8 cellular contexts compared by ENCODE assay signal in the genomic region with DNA sequence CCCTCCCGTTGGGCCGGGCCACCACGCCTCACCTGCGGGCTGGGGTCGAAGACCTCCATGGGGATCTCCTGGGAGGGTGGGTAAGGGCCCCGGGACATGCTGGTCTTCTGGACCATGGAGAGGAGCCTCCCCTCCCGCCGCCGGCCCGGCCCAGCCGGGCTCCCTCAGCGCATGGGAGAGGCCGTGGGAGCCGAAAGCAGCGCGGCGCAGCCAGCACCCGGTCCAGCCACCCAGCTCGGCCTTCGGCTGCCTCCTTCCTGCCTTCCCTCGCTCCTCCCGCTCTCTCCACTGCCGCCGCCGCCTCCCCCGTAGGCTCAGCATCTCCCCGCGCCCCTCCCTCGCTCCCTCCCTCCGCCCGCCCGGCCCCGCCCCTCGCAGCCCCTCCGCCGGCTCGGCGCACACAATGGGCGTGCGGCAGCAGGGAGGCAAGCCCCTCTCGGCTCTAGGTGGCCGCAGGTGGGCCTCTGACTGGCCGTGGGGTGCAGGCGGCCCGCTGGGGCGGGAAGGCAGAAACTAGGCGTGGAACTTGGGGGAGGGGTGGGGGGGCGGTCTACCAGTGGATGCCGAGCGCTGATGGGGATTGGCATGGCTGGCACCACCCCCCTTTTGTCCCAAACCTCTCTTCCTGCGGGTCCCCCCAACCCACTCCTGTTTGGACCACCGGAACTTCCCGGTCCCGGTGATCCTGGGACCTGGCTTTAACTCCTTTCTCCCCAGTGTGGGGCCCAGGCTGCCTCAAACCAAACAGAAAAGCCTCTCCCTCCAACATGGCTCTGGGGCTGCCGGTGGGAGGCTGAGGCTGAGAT. TPM values are rescaled to one million over a fixed set of nuclear protein-coding genes. Genes with fewer than 3 reads are reported as not detected.
A peak's percentile ranks its signal among the peaks of the same experiment; 100 is the strongest.
DNase-seq lines count a peak whose midpoint lies in the region; TF ChIP-seq lines count a peak whose summit lies in the region.

A gene (minus strand): TSS at position 290 of the 806 bp plus-strand sequence. CDS start 174 bp downstream, at position 116.

- peaks cover 3% of the 10 kb centered on the region for H3K36me3 Mint-ChIP-seq in IgD-negative memory B cell
- H3K36me3 Mint-ChIP-seq in neural crest cell (ENCODE audit: low read depth) = peaks cover 10% of the 10 kb centered on the region
- peaks cover 38% of the 10 kb centered on the region for H3K36me3 Mint-ChIP-seq in stimulated activated naive CD8-positive, alpha-beta T cell treated with anti-CD3 and anti-CD28 coated beads, Interleukin-15, Interleukin-2, amounts not matched to agents 100 ng/mL and 50 ng/mL, for 24 hours (ENCODE audit: low read depth)

- H3K4me3 Mint-ChIP-seq in IgD-negative memory B cell (peak within 1 kb of the TSS; percentile 75 to 95 (median 92)), neural crest cell (peak within 1 kb of the TSS; percentile 92)
- peak within 1 kb of the TSS; percentile 85 for H3K4me3 Mint-ChIP-seq in stimulated activated naive CD8-positive, alpha-beta T cell treated with anti-CD3 and anti-CD28 coated beads, Interleukin-15, Interleukin-2, amounts not matched to agents 100 ng/mL and 50 ng/mL, for 24 hours

- TF ChIP-seq POLR2A in Raji (IDR thresholded peaks at IDR 0.05; ENCODE audit: insufficient read depth, low read depth, low read length) = peak; percentile 92

- H3K27me3 Mint-ChIP-seq in IgD-negative memory B cell (no peaks in the 10 kb centered on the region), neural crest cell (ENCODE audit: low read depth) (no peaks in the 10 kb centered on the region)
- no peaks in the 10 kb centered on the region for H3K27me3 Mint-ChIP-seq in stimulated activated naive CD8-positive, alpha-beta T cell treated with anti-CD3 and anti-CD28 coated beads, Interleukin-15, Interleukin-2, amounts not matched to agents 100 ng/mL and 50 ng/mL, for 24 hours

- H3K4me3 ChIP-seq in fibroblast of villous mesenchyme (ENCODE audit: low read depth, low read length) = peak within 1 kb of the TSS; percentile 82

- H3K9me3 Mint-ChIP-seq in IgD-negative memory B cell (no peaks in the 10 kb centered on the region), neural crest cell (no peaks in the 10 kb centered on the region)
- no peaks in the 10 kb centered on the region for H3K9me3 Mint-ChIP-seq in stimulated activated naive CD8-positive, alpha-beta T cell treated with anti-CD3 and anti-CD28 coated beads, Interleukin-15, Interleukin-2, amounts not matched to agents 100 ng/mL and 50 ng/mL, for 24 hours

- peaks cover 20 to 36% (median 28%) of the 10 kb centered on the region in 3 donors for H3K4me1 Mint-ChIP-seq in IgD-negative memory B cell
- peaks cover 48% of the 10 kb centered on the region for H3K4me1 Mint-ChIP-seq in neural crest cell
- H3K4me1 Mint-ChIP-seq in stimulated activated naive CD8-positive, alpha-beta T cell treated with anti-CD3 and anti-CD28 coated beads, Interleukin-15, Interleukin-2, amounts not matched to agents 100 ng/mL and 50 ng/mL, for 24 hours (ENCODE audit: low read depth) = peaks cover 51% of the 10 kb centered on the region

- DNase-seq in DMS79 (lab: John Stamatoyannopoulos, UW) = peak; percentile 55
- peak; percentile 63 for DNase-seq in activated gamma-delta T cell (lab: John Stamatoyannopoulos, UW)
- DNase-seq in fibroblast of villous mesenchyme (ENCODE audit: low read depth) = peak; percentile 76
- DNase-seq in neural crest cell (ENCODE audit: low read depth, low spot score) = peak; percentile 75
- no peak for DNase-seq in MV-4-11 (lab: John Stamatoyannopoulos, UW)

- H3K27ac Mint-ChIP-seq in IgD-negative memory B cell = peak within 1 kb of the TSS in 2 of 3 donors; percentile 27 to 84
- no peak within 1 kb of the TSS for H3K27ac Mint-ChIP-seq in neural crest cell (ENCODE audit: unreplicated experiment)
- peak within 1 kb of the TSS; percentile 78 for H3K27ac Mint-ChIP-seq in stimulated activated naive CD8-positive, alpha-beta T cell treated with anti-CD3 and anti-CD28 coated beads, Interleukin-15, Interleukin-2, amounts not matched to agents 100 ng/mL and 50 ng/mL, for 24 hours

- TF ChIP-seq CTCF in fibroblast of villous mesenchyme (IDR thresholded peaks at IDR 0.05; ENCODE audit: insufficient read depth, low read depth, low read length) (no peak), neural crest cell (conservative IDR thresholded peaks at IDR 0.05) (no peak)

RNA-seq across cellular contexts. Expression of the gene that starts here (rescaled TPM):
- polyA plus RNA-seq in IgD-negative memory B cell = 0.45 TPM
- total RNA-seq in fibroblast of villous mesenchyme (7.7 and 7.8 TPM in 2 replicates), neural crest cell (15.3 and 16.2 TPM in 2 replicates)
